Comparison of ENCODE assay signal across 1 cellular context in genomic region chr5:57173318-57174127, GRCh38.
A peak's percentile ranks its signal among the peaks of the same experiment; 100 is the strongest.
TF ChIP-seq lines count a peak whose summit lies in the region.

Gene GPBP1, plus strand, starts transcription at chr5:57174059. Its CDS starts 40,072 bp downstream, at chr5:57214131.

TF ChIP-seq in K562, 482 proteins besides CTCF, POLR2A, EP300 and RAD21 (continued from another document and continues in another):
- TF ChIP-seq SPI1 (IDR thresholded peaks at IDR 0.05; ENCODE audit: borderline replicate concordance, low read depth, low read length), result peak; percentile 70; the same call in 1 of the 2 replicates
- no peak for TF ChIP-seq ZNF146 (CRISPR knock-in tag; IDR thresholded peaks at IDR 0.05; ENCODE audit: unreplicated experiment)
- no peak for TF ChIP-seq POLR2B (IDR thresholded peaks at IDR 0.05; ENCODE audit: low read depth, partially characterized antibody)
- no peak for TF ChIP-seq FOXK1 (CRISPR knock-in tag; IDR thresholded peaks at IDR 0.05; ENCODE audit: borderline replicate concordance)
- no peak for TF ChIP-seq MEF2D (tag; conservative IDR thresholded peaks at IDR 0.05; ENCODE audit: low read depth)
- TF ChIP-seq POLR2AphosphoS5 (IDR thresholded peaks at IDR 0.05; ENCODE audit: control insufficient read depth, insufficient read depth, low read depth, low read length), result peak; percentile 67; the same call in 1 of the 2 replicates
- no peak; the same call in 1 of the 2 replicates for TF ChIP-seq SMARCC2 (IDR thresholded peaks at IDR 0.05; ENCODE audit: low read depth)
- TF ChIP-seq FOXJ2 (tag; IDR thresholded peaks at IDR 0.05), result no peak
- no peak for TF ChIP-seq KLF16 (IDR thresholded peaks at IDR 0.05)
- TF ChIP-seq HES1 (IDR thresholded peaks at IDR 0.05; ENCODE audit: low read depth), result no peak
- no peak for TF ChIP-seq GABPB2 (CRISPR knock-in tag; conservative IDR thresholded peaks at IDR 0.05)
- peak in 1 of 2 experiments; percentile 50; a peak in 1 of 3 replicates for TF ChIP-seq CBX3 (IDR thresholded peaks at IDR 0.05; ENCODE audit: borderline replicate concordance in 1 of 2, low read length in 2 of 2)
- no peak for TF ChIP-seq TEAD2 (tag; IDR thresholded peaks at IDR 0.05)
- TF ChIP-seq C11orf30 (IDR thresholded peaks at IDR 0.05; ENCODE audit: low read depth), result no peak
- no peak for TF ChIP-seq ZNF75A (CRISPR knock-in tag; IDR thresholded peaks at IDR 0.05)
- no peak for TF ChIP-seq CGGBP1 (CRISPR knock-in tag; IDR thresholded peaks at IDR 0.05)
- no peak for TF ChIP-seq PHB2 (IDR thresholded peaks at IDR 0.05; ENCODE audit: low read depth)
- TF ChIP-seq THAP7 (CRISPR knock-in tag; IDR thresholded peaks at IDR 0.05), result no peak
- TF ChIP-seq HEY1 (CRISPR knock-in tag; IDR thresholded peaks at IDR 0.05; ENCODE audit: borderline replicate concordance), result no peak
- TF ChIP-seq ZNF740 (CRISPR knock-in tag; IDR thresholded peaks at IDR 0.05), result peak; percentile 72
- no peak; a peak in 1 of 4 replicates for TF ChIP-seq ZNF740 (tag; IDR thresholded peaks at IDR 0.05)
- TF ChIP-seq CHD2 (IDR thresholded peaks at IDR 0.05; ENCODE audit: low read depth, low read length), result peak; percentile 99
- peak; percentile 17 for TF ChIP-seq RBM22 (IDR thresholded peaks at IDR 0.05; ENCODE audit: low read depth, low read length, poor library complexity, severe bottlenecking)
- no peak for TF ChIP-seq LEF1 (IDR thresholded peaks at IDR 0.05)
- TF ChIP-seq ZBTB43 (CRISPR knock-in tag; IDR thresholded peaks at IDR 0.05), result no peak
- TF ChIP-seq XRCC4 (IDR thresholded peaks at IDR 0.05; ENCODE audit: extremely low read depth, insufficient read depth, insufficient read length), result no peak
- peak; percentile 74; the same call in 1 of the 2 replicates for TF ChIP-seq MGA (IDR thresholded peaks at IDR 0.05)
- no peak for TF ChIP-seq SNAPC5 (CRISPR knock-in tag; IDR thresholded peaks at IDR 0.05)
- TF ChIP-seq SMAD3 (CRISPR knock-in tag; conservative IDR thresholded peaks at IDR 0.05), result no peak
- no peak for TF ChIP-seq SREBF2 (CRISPR knock-in tag; IDR thresholded peaks at IDR 0.05)
- no peak for TF ChIP-seq ZNF175 (CRISPR knock-in tag; IDR thresholded peaks at IDR 0.05; ENCODE audit: low read depth)
- peak; percentile 58 for TF ChIP-seq NCOR1 (IDR thresholded peaks at IDR 0.05)
- TF ChIP-seq DIDO1 (tag; IDR thresholded peaks at IDR 0.05; ENCODE audit: low read depth), result peak; percentile 49; the same call in 1 of the 2 replicates
- TF ChIP-seq ELF2 (CRISPR knock-in tag; IDR thresholded peaks at IDR 0.05), result no peak
- peak; percentile 50 for TF ChIP-seq ATF1 (CRISPR knock-in tag; IDR thresholded peaks at IDR 0.05)
- TF ChIP-seq ATF1 (tag; IDR thresholded peaks at IDR 0.05), result peak; percentile 94
- TF ChIP-seq ZNF609 (CRISPR knock-in tag; IDR thresholded peaks at IDR 0.05; ENCODE audit: borderline replicate concordance), result no peak
- no peak for TF ChIP-seq STAG1 (CRISPR knock-in tag; IDR thresholded peaks at IDR 0.05; ENCODE audit: borderline replicate concordance)
- no peak for TF ChIP-seq THAP12 (CRISPR knock-in tag; IDR thresholded peaks at IDR 0.05)
- TF ChIP-seq ZNF134 (CRISPR knock-in tag; conservative IDR thresholded peaks at IDR 0.05), result no peak
